14 cellular contexts compared by ENCODE assay signal in the genomic region with DNA sequence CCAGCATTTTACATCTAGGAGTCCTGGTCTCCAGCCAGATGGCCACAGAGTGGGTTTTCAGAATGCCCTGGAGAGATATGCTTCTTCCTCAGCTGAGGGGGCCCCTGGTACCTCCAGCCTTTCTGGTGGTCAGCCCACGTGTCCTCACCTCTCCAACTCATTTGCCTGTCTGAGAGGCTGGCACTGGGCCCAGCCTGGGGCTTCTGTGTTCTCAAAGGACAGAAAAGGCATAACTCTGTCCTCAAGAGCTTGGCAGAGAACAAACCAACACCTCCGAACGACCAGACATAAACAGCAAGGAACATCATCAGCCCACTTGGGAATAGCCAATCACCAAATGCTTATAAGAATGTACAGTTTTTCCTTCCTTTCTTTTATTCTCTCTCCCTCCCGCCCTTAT. TPM values are rescaled to one million over a fixed set of nuclear protein-coding genes. Genes with fewer than 3 reads are reported as not detected.
A peak's percentile ranks its signal among the peaks of the same experiment; 100 is the strongest.
DNase-seq lines count a peak whose midpoint lies in the region; ATAC-seq and TF ChIP-seq lines count a peak whose summit lies in the region.
"Had no signal": no experiment of that assay in that cellular context is flagged by ENCODE, and none has a peak within 500 bp of the region (broad histone marks: within the 10 kb centered on the region; RNA-seq: fewer than 3 reads in every experiment).

No MANE protein-coding gene starts in this region.

- intact Hi-C loops in Right ventricle myocardium inferior (cut with DNase I) (no loop called here), cardiac septum (cut with DNase I) (no loop called here)

- H3K36me3 ChIP-seq in osteoblast (ENCODE audit: insufficient read depth, low read length): peaks cover 49% of the 10 kb centered on the region
- H3K36me3 ChIP-seq: HAP-1 had no signal

- peak; percentile 70 for DNase-seq in Right ventricle myocardium inferior (ENCODE audit: missing footprints)
- no peak for DNase-seq in cardiac septum (ENCODE audit: low spot score)
- peak; percentile 54 for DNase-seq in fibroblast of mammary gland (ENCODE audit: low read depth)
- peak; percentile 45 for DNase-seq in osteoblast (ENCODE audit: insufficient read length, low spot score, missing footprints)
- DNase-seq in NCI-H2171 (lab: John Stamatoyannopoulos, UW): no peak
- no peak for DNase-seq in cerebellar nuclear complex (lab: John Stamatoyannopoulos, UW)
- no peak for DNase-seq in SKM-1 treated with dmso at 0.1 percent for 144 hours (lab: John Stamatoyannopoulos, UW; ENCODE audit: unreplicated experiment)
- DNase-seq: activated CD8-positive, alpha-beta memory T cell treated with anti-CD3 and anti-CD28 coated beads, Interleukin-2, amount 50 U/mL, for 4 hours; NCI-H226; SHP77 had no signal

- H3K4me1 ChIP-seq in osteoblast (ENCODE audit: insufficient read depth, low read length): peaks cover 67% of the 10 kb centered on the region
- H3K4me1 ChIP-seq: HAP-1 had no signal

- no peaks in the 10 kb centered on the region for H3K9me3 ChIP-seq in osteoblast (ENCODE audit: low read depth, low read length)
- H3K9me3 ChIP-seq: HAP-1 had no signal

- H4K20me1 ChIP-seq in osteoblast (ENCODE audit: insufficient read depth, low read length): no peaks in the 10 kb centered on the region

- H3K27ac ChIP-seq in osteoblast (ENCODE audit: low read depth, low read length): peak overlapping the region; percentile 98
- H3K27ac ChIP-seq: VCaP had no signal

- peak overlapping the region; percentile 73 for H3K4me2 ChIP-seq in osteoblast (ENCODE audit: insufficient read depth, low read length)

- peaks cover 72% of the 10 kb centered on the region for H3K79me2 ChIP-seq in osteoblast (ENCODE audit: insufficient read depth, low read length)

- no peak overlapping the region for H2AFZ ChIP-seq in osteoblast (ENCODE audit: low read length)

- H3K4me3 ChIP-seq in fibroblast of mammary gland (ENCODE audit: control insufficient read depth, low read depth, low read length) (no peak overlapping the region), osteoblast (ENCODE audit: insufficient read depth, low read length) (no peak overlapping the region)
- H3K4me3 ChIP-seq: HAP-1 had no signal

- H3K27me3 ChIP-seq in osteoblast (ENCODE audit: insufficient read depth, low read length): no peaks in the 10 kb centered on the region

- TF ChIP-seq CTCF in fibroblast of mammary gland (conservative IDR thresholded peaks at IDR 0.05; ENCODE audit: control insufficient read depth, insufficient read depth, low read depth, low read length) (no peak), osteoblast (IDR thresholded peaks at IDR 0.05; ENCODE audit: extremely low read depth, low read depth, low read length) (no peak)

- ATAC-seq in Right ventricle myocardium inferior: no peak
- ATAC-seq in HG03565 (IDR thresholded peaks at IDR 0.05; ENCODE audit: unreplicated experiment): no peak
- ATAC-seq: esophagus mucosa had no signal

RNA-seq across cellular contexts. Expression of gene ENG, which starts 17.1 kb away (rescaled TPM):
- 131 TPM for total RNA-seq in Right ventricle myocardium inferior
- total RNA-seq in cardiac septum: 244 TPM
- 60.8 and 87.5 TPM in 2 replicates for total RNA-seq in osteoblast

RNA-seq across cellular contexts. Expression of gene FPGS, which starts 34.7 kb away (rescaled TPM):
- total RNA-seq in Right ventricle myocardium inferior (30.2 TPM), cardiac septum (36.5 TPM), osteoblast (87.5 and 98.1 TPM in 2 replicates)

RNA-seq across cellular contexts. Expression of gene AK1, which starts 40.1 kb away (rescaled TPM):
- 880 TPM for total RNA-seq in Right ventricle myocardium inferior
- total RNA-seq in cardiac septum: 484 TPM
- total RNA-seq in osteoblast: 100 and 106 TPM in 2 replicates

RNA-seq across cellular contexts. Expression of gene CDK9, which starts 51.5 kb away (rescaled TPM):
- 49.9 TPM for total RNA-seq in Right ventricle myocardium inferior
- 48.7 TPM for total RNA-seq in cardiac septum
- 54.8 and 56.1 TPM in 2 replicates for total RNA-seq in osteoblast

RNA-seq across cellular contexts. Expression of gene SH2D3C, which starts 58.9 kb away (rescaled TPM):
- total RNA-seq in Right ventricle myocardium inferior (21.3 TPM), cardiac septum (16.0 TPM), osteoblast (0.29 and 0.36 TPM in 2 replicates)

Comparison
In these comparisons a context has a peak if more than half of its experiments do, and no peak if none do; other contexts are left out.
1. DNase-seq: peak in Right ventricle myocardium inferior (single experiment), fibroblast of mammary gland (single experiment) and osteoblast (single experiment); none in cardiac septum (single experiment), NCI-H2171 (single experiment), cerebellar nuclear complex (0 of 2) and SKM-1 treated with dmso at 0.1 percent for 144 hours (single experiment).